Comparison of ENCODE assay signal across 15 cellular contexts in the genomic region with DNA sequence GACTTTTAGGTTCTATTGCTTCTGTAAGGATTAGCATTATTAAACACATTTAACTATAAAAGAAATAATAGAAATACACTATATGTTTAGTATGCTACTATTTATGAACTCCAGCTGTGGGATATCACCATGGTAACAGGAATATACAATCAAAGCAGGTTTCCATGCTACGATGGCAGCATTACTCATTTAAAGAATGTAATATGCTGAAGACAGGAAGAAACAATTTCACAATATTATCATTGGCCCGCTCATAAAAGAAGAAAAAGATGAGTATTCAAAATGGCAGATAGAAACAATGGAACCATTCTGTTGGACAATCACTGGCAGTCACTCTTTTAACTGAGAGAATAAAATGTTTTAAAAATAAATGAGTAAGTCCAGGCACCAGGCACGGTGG.
A peak's percentile ranks its signal among the peaks of the same experiment; 100 is the strongest.
DNase-seq lines count a peak whose midpoint lies in the region; ATAC-seq, FAIRE-seq and TF ChIP-seq lines count a peak whose summit lies in the region.
"Had no signal": no experiment of that assay in that cellular context is flagged by ENCODE, and none has a peak within 500 bp of the region (broad histone marks: within the 10 kb centered on the region; RNA-seq: fewer than 3 reads in every experiment).

No MANE protein-coding gene starts in this region.

- POLR2A ChIA-PET in AG04449 (lab: Yijun Ruan, JAX): no interaction called here
- POLR2A ChIA-PET in GM12878 (lab: Charles Lee): interaction anchor here (0.5 kb wide), 2 partner anchors 9 to 64 kb away, joined by 3 to 4 read pairs; no protein-coding TSS in a partner anchor
- POLR2A ChIA-PET in activated CD8-positive, alpha-beta T cell treated with anti-CD3 and anti-CD28 coated beads, Interleukin-2, amount 10 ng/mL, durations not matched to agents 7 days and 5 days (lab: Charles Lee): no interaction called here

- 82% methylated on average over 3 of the region's 3 CpGs for WGBS in GM12878 (ENCODE audit: insufficient coverage, insufficient replicate concordance, low lambda C conversion rate, missing lambda C conversion rate)

- no peaks in the 10 kb centered on the region for H4K20me1 ChIP-seq in GM12878 (ENCODE audit: control insufficient read depth, insufficient read depth)

- no peak overlapping the region for H3K27ac ChIP-seq in GM12878 (ENCODE audit: control insufficient read depth, insufficient read depth)
- H3K27ac ChIP-seq: SJCRH30, VCaP had no signal

- H3K27ac Mint-ChIP-seq in immature natural killer cell: peak overlapping the region; percentile 5 to 70 (median 17)
- H3K27ac Mint-ChIP-seq in activated CD8-positive, alpha-beta T cell treated with anti-CD3 and anti-CD28 coated beads, Interleukin-2, amount 10 ng/mL, durations not matched to agents 7 days and 5 days: no peak overlapping the region

- peak; percentile 31 for DNase-seq in AG04449 (ENCODE audit: low read depth, low spot score)
- DNase-seq in H54 (ENCODE audit: insufficient read length, low spot score): peak; percentile 1
- no peak for DNase-seq in GM12878 (ENCODE audit: low read depth, low spot score)
- no peak for DNase-seq in immature natural killer cell
- no peak for DNase-seq in activated effector memory CD4-positive, alpha-beta T cell treated with Interleukin-2 at 50 U/mL for 16 hours
- no peak for DNase-seq in activated CD8-positive, alpha-beta T cell treated with anti-CD3 and anti-CD28 coated beads, Interleukin-2, amount 10 ng/mL, durations not matched to agents 7 days and 5 days
- DNase-seq: activated CD8-positive, alpha-beta memory T cell treated with anti-CD3 and anti-CD28 coated beads, Interleukin-2, amount 50 U/mL, for 48 hours; anterior cingulate cortex; NCI-H524 treated with DMSO at 0.1 percent for 48 hours; SJCRH30 had no signal

- H3K4me2 ChIP-seq in GM12878 (ENCODE audit: control insufficient read depth, insufficient read depth): no peak overlapping the region

- CTCF ChIA-PET in AG04449 (lab: Yijun Ruan, JAX): no interaction called here
- CTCF ChIA-PET in GM12878 (lab: Yijun Ruan, JAX): no interaction called here
- CTCF ChIA-PET in activated CD8-positive, alpha-beta T cell treated with anti-CD3 and anti-CD28 coated beads, Interleukin-2, amount 10 ng/mL, durations not matched to agents 7 days and 5 days (lab: Charles Lee): no interaction called here

- no peak overlapping the region for H3K9ac ChIP-seq in GM12878 (ENCODE audit: control insufficient read depth, insufficient read depth, low read length)

- H3K36me3 Mint-ChIP-seq in immature natural killer cell: peaks cover 29 to 61% (median 46%) of the 10 kb centered on the region in 3 donors
- peaks cover 71% of the 10 kb centered on the region for H3K36me3 Mint-ChIP-seq in activated CD8-positive, alpha-beta T cell treated with anti-CD3 and anti-CD28 coated beads, Interleukin-2, amount 10 ng/mL, durations not matched to agents 7 days and 5 days (ENCODE audit: low read depth)

- no peaks in the 10 kb centered on the region for H3K9me3 Mint-ChIP-seq in immature natural killer cell
- H3K9me3 Mint-ChIP-seq in activated CD8-positive, alpha-beta T cell treated with anti-CD3 and anti-CD28 coated beads, Interleukin-2, amount 10 ng/mL, durations not matched to agents 7 days and 5 days (ENCODE audit: insufficient read depth): peaks cover 5% of the 10 kb centered on the region

- intact Hi-C loops in GM12878 (cut with micrococcal nuclease; ENCODE audit: unreplicated experiment): no loop called here

- TF ChIP-seq CTCF in AG04449 (IDR thresholded peaks at IDR 0.05; ENCODE audit: insufficient read depth, low read length, missing control alignments) (no peak), GM12878 (IDR thresholded peaks at IDR 0.05 in 2 of 3, conservative IDR thresholded peaks at IDR 0.05 in 1 of 3; ENCODE audit: control insufficient read depth in 2 of 3, extremely low read depth in 1 of 3, insufficient read depth in 1 of 3, low read depth in 3 of 3, low read length in 3 of 3) (no peak)

- RAD21 ChIA-PET in GM12878 (lab: Charles Lee; ENCODE audit: unreplicated experiment): no interaction called here

- H3K27me3 Mint-ChIP-seq in immature natural killer cell (ENCODE audit: low read depth in 3 of 3): no peaks in the 10 kb centered on the region
- no peaks in the 10 kb centered on the region for H3K27me3 Mint-ChIP-seq in activated CD8-positive, alpha-beta T cell treated with anti-CD3 and anti-CD28 coated beads, Interleukin-2, amount 10 ng/mL, durations not matched to agents 7 days and 5 days (ENCODE audit: low read depth)

- no peak for TF ChIP-seq RAD21 in GM12878 (IDR thresholded peaks at IDR 0.05; ENCODE audit: insufficient read depth, low read depth, low read length)

- H3K4me3 ChIP-seq in AG04449 (ENCODE audit: low read depth, low read length): no peak overlapping the region
- H3K4me3 ChIP-seq in GM12878: no peak overlapping the region
- H3K4me3 ChIP-seq: SJCRH30 had no signal

- BruUV-seq in GM12878 (replicated peaks; lab: Mats Ljungman, UMichigan): no TSS peak

- H3K9me3 ChIP-seq in GM12878 (replicated peaks; ENCODE audit: control insufficient read depth, insufficient read depth, low read length): no peaks in the 10 kb centered on the region; the same call in 2 of the 3 replicates
- H3K9me3 ChIP-seq: SJCRH30 had no signal

- no peaks in the 10 kb centered on the region for H3K79me2 ChIP-seq in GM12878 (ENCODE audit: control insufficient read depth, insufficient read depth, low read length)

- FAIRE-seq in H54 (lab: Jason Lieb, UNC) (peak; percentile 11), GM12878 (lab: Jason Lieb, UNC) (no peak)

- H3K4me3 Mint-ChIP-seq in immature natural killer cell: no peak overlapping the region
- H3K4me3 Mint-ChIP-seq in activated CD8-positive, alpha-beta T cell treated with anti-CD3 and anti-CD28 coated beads, Interleukin-2, amount 10 ng/mL, durations not matched to agents 7 days and 5 days: no peak overlapping the region
- H3K4me3 Mint-ChIP-seq: CD14-positive monocyte, neural crest cell had no signal

- H3K27me3 ChIP-seq in GM12878 (replicated peaks in 1 of 2; ENCODE audit: control insufficient read depth in 2 of 2, insufficient read depth in 2 of 2, low read length in 1 of 2): no peaks in the 10 kb centered on the region
- H3K27me3 ChIP-seq: SJCRH30 had no signal

- SMC1A ChIA-PET in GM12878 (lab: Charles Lee; ENCODE audit: uncharacterized antibody, unreplicated experiment): interaction anchor here (0.9 to 1.5 kb wide), 4 partner anchors 11 to 310 kb away, joined by 3 read pairs; no protein-coding TSS in a partner anchor

- ATAC-seq in GM12878 (no peak), GM19467 (IDR thresholded peaks at IDR 0.05; ENCODE audit: unreplicated experiment) (no peak), GM18867 (IDR thresholded peaks at IDR 0.05; ENCODE audit: unreplicated experiment) (no peak)
- no peak for ATAC-seq in activated CD8-positive, alpha-beta T cell treated with anti-CD3 and anti-CD28 coated beads, Interleukin-2, amount 10 ng/mL, durations not matched to agents 7 days and 5 days

- in situ Hi-C loops in GM12878 (cut with MboI): no loop called here

- H3K4me1 ChIP-seq in GM12878 (ENCODE audit: control insufficient read depth, insufficient read depth, low read length): no peaks in the 10 kb centered on the region
- H3K4me1 ChIP-seq: SJCRH30 had no signal

- H3K4me1 Mint-ChIP-seq in immature natural killer cell: peaks cover 7 to 42% of the 10 kb centered on the region in 2 donors
- peaks cover 8% of the 10 kb centered on the region for H3K4me1 Mint-ChIP-seq in activated CD8-positive, alpha-beta T cell treated with anti-CD3 and anti-CD28 coated beads, Interleukin-2, amount 10 ng/mL, durations not matched to agents 7 days and 5 days (ENCODE audit: low read depth)
- H3K4me1 Mint-ChIP-seq: CD14-positive monocyte had no signal

- TF ChIP-seq EP300 in GM12878 (IDR thresholded peaks at IDR 0.05; ENCODE audit: borderline replicate concordance in 1 of 2, control insufficient read depth in 1 of 2, low read depth in 2 of 2, low read length in 2 of 2): no peak

- H3K36me3 ChIP-seq in GM12878 (ENCODE audit: control insufficient read depth in 2 of 2, insufficient read depth in 2 of 2, low read length in 1 of 2): peaks cover 0 to 18% of the 10 kb centered on the region in 2 experiments; a peak in 3 of 4 replicates

- H2AFZ ChIP-seq in GM12878 (ENCODE audit: control insufficient read depth, low read depth, low read length): no peak overlapping the region

- TF ChIP-seq POLR2A in H54 (IDR thresholded peaks at IDR 0.05; ENCODE audit: low read depth, low read length): no peak
- no peak for TF ChIP-seq POLR2A in GM12878 (IDR thresholded peaks at IDR 0.05; ENCODE audit: low read depth, low read length)

TF ChIP-seq in GM12878, 131 proteins besides CTCF, POLR2A, EP300 and RAD21 (continues in another document):
- TF ChIP-seq JUNB (IDR thresholded peaks at IDR 0.05) (0 out of 2 replicates have a peak, but pooled peaks have one; percentile 33), MTA3 (IDR thresholded peaks at IDR 0.05; ENCODE audit: borderline replicate concordance, low read length) (no peak), HDAC6 (IDR thresholded peaks at IDR 0.05; ENCODE audit: unreplicated experiment) (no peak), MEF2B (IDR thresholded peaks at IDR 0.05; ENCODE audit: partially characterized antibody, poor library complexity, severe bottlenecking) (no peak), SMARCA5 (IDR thresholded peaks at IDR 0.05) (no peak)
- TF ChIP-seq, protein P1, sequence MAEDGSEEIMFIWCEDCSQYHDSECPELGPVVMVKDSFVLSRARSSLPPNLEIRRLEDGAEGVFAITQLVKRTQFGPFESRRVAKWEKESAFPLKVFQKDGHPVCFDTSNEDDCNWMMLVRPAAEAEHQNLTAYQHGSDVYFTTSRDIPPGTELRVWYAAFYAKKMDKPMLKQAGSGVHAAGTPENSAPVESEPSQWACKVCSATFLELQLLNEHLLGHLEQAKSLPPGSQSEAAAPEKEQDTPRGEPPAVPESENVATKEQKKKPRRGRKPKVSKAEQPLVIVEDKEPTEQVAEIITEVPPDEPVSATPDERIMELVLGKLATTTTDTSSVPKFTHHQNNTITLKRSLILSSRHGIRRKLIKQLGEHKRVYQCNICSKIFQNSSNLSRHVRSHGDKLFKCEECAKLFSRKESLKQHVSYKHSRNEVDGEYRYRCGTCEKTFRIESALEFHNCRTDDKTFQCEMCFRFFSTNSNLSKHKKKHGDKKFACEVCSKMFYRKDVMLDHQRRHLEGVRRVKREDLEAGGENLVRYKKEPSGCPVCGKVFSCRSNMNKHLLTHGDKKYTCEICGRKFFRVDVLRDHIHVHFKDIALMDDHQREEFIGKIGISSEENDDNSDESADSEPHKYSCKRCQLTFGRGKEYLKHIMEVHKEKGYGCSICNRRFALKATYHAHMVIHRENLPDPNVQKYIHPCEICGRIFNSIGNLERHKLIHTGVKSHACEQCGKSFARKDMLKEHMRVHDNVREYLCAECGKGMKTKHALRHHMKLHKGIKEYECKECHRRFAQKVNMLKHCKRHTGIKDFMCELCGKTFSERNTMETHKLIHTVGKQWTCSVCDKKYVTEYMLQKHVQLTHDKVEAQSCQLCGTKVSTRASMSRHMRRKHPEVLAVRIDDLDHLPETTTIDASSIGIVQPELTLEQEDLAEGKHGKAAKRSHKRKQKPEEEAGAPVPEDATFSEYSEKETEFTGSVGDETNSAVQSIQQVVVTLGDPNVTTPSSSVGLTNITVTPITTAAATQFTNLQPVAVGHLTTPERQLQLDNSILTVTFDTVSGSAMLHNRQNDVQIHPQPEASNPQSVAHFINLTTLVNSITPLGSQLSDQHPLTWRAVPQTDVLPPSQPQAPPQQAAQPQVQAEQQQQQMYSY (CRISPR knock-in tag; IDR thresholded peaks at IDR 0.05): no peak

Comparison
In these comparisons a context has a peak if more than half of its experiments do, and no peak if none do; other contexts are left out.
1. DNase-seq: peak in AG04449 (single experiment) and H54 (single experiment); none in GM12878 (single experiment), immature natural killer cell (0 of 3), activated effector memory CD4-positive, alpha-beta T cell treated with Interleukin-2 at 50 U/mL for 16 hours (single experiment) and activated CD8-positive, alpha-beta T cell treated with anti-CD3 and anti-CD28 coated beads, Interleukin-2, amount 10 ng/mL, durations not matched to agents 7 days and 5 days (single experiment).